23 cellular contexts compared by ENCODE assay signal in the genomic region with DNA sequence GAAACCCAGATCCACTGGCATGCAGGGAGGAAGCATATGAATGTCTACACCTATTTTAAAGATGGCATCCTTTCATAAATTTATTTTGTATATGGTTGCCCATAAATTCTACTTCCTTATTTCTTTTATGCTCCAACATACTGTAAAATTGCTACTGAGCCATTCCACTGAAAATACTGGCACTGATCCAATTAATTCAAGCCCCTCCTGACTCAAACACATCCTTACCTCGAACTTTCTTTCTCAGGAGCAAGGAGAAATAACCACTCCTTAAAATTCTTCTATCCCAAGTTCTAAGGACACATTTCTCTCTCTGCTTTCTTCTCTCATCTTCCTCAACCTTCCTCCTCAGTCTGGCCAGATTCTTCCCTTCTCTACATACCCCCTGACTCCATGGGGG. TPM values are rescaled to one million over a fixed set of nuclear protein-coding genes. Genes with fewer than 3 reads are reported as not detected.
"Had no signal": no experiment of that assay in that cellular context is flagged by ENCODE, and none has a peak within 500 bp of the region (broad histone marks: within the 10 kb centered on the region; RNA-seq: fewer than 3 reads in every experiment).

No MANE protein-coding gene starts in this region.

- H3K27ac ChIP-seq: epithelial cell of prostate, hepatocyte, lower lobe of right lung, spleen, suprapubic skin, upper lobe of left lung had no signal

- H3K27me3 Mint-ChIP-seq: activated CD4-positive, alpha-beta memory T cell treated with anti-CD3 and anti-CD28 coated beads for 36 hours; activated CD4-positive, alpha-beta T cell treated with anti-CD3 and anti-CD28 coated beads for 36 hours; activated naive CD4-positive, alpha-beta T cell treated with anti-CD3 and anti-CD28 coated beads, Interleukin-2, amount 10 ng/mL, durations not matched to agents 7 days and 5 days; natural killer cell treated with Interleukin-12 subunit alpha and Interleukin-12 subunit beta and Interleukin-15 and Interleukin-18, amount 100 ng/mL, for 72 hours had no signal

- H3K36me3 Mint-ChIP-seq: activated CD4-positive, alpha-beta memory T cell treated with anti-CD3 and anti-CD28 coated beads for 36 hours; natural killer cell treated with Interleukin-12 subunit alpha and Interleukin-12 subunit beta and Interleukin-15 and Interleukin-18, amount 100 ng/mL, for 72 hours had no signal

- H3K4me3 Mint-ChIP-seq: activated CD4-positive, alpha-beta memory T cell treated with anti-CD3 and anti-CD28 coated beads for 36 hours; activated CD4-positive, alpha-beta T cell treated with anti-CD3 and anti-CD28 coated beads for 36 hours; activated naive CD4-positive, alpha-beta T cell treated with anti-CD3 and anti-CD28 coated beads, Interleukin-2, amount 10 ng/mL, durations not matched to agents 7 days and 5 days; endodermal cell; natural killer cell treated with Interleukin-12 subunit alpha and Interleukin-12 subunit beta and Interleukin-15 and Interleukin-18, amount 100 ng/mL, for 72 hours; T-helper 2 cell treated with Interferon-gamma antibody and Interleukin-4, amounts not matched to agents 5 μg/mL and 100 μg/mL, for 36 hours had no signal

- DNase-seq: activated CD4-positive, alpha-beta memory T cell treated with anti-CD3 and anti-CD28 coated beads for 36 hours; activated CD4-positive, alpha-beta T cell treated with anti-CD3 and anti-CD28 coated beads for 36 hours; activated effector memory CD4-positive, alpha-beta T cell treated with Interleukin-2 at 50 U/mL for 16 hours; activated naive CD4-positive, alpha-beta T cell treated with anti-CD3 and anti-CD28 coated beads, Interleukin-2, amount 10 ng/mL, durations not matched to agents 7 days and 5 days; activated T-cell treated with anti-CD3 and anti-CD28 coated beads, Interleukin-2, amount 50 U/mL, for 1 hour; endodermal cell; foreskin fibroblast; lower lobe of right lung; occipital lobe; spleen; stimulated activated CD4-positive, alpha-beta T cell treated with anti-CD3 and anti-CD28 coated beads, Interleukin-4, amount 100 ng/mL, for 4 hours; stimulated activated naive CD4-positive, alpha-beta T cell; SW 1271; upper lobe of left lung had no signal

- ATAC-seq: activated CD4-positive, alpha-beta T cell treated with anti-CD3 and anti-CD28 coated beads for 36 hours; lower lobe of right lung; natural killer cell treated with Interleukin-12 subunit alpha and Interleukin-12 subunit beta and Interleukin-15 and Interleukin-18, amount 100 ng/mL, for 72 hours had no signal

- H3K9me3 Mint-ChIP-seq: activated CD4-positive, alpha-beta memory T cell treated with anti-CD3 and anti-CD28 coated beads for 36 hours; activated naive CD4-positive, alpha-beta T cell treated with anti-CD3 and anti-CD28 coated beads, Interleukin-2, amount 10 ng/mL, durations not matched to agents 7 days and 5 days; endodermal cell; natural killer cell treated with Interleukin-12 subunit alpha and Interleukin-12 subunit beta and Interleukin-15 and Interleukin-18, amount 100 ng/mL, for 72 hours; T-helper 2 cell treated with Interferon-gamma antibody and Interleukin-4, amounts not matched to agents 5 μg/mL and 100 μg/mL, for 36 hours had no signal

- H3K27ac Mint-ChIP-seq: activated CD4-positive, alpha-beta memory T cell treated with anti-CD3 and anti-CD28 coated beads for 36 hours; activated naive CD4-positive, alpha-beta T cell treated with anti-CD3 and anti-CD28 coated beads, Interleukin-2, amount 10 ng/mL, durations not matched to agents 7 days and 5 days; endodermal cell; T-helper 2 cell treated with Interferon-gamma antibody and Interleukin-4, amounts not matched to agents 5 μg/mL and 100 μg/mL, for 36 hours had no signal

RNA-seq across cellular contexts. Expression of a gene that starts 21.9 kb away (rescaled TPM):
- total RNA-seq: dermis microvascular lymphatic vessel endothelial cell, endodermal cell, glomerular endothelial cell, hepatocyte, lower lobe of right lung, mesenteric fat pad, occipital lobe, renal cortical epithelial cell, spleen, suprapubic skin, upper lobe of left lung had no signal
- polyA plus RNA-seq: spleen had no signal
